1 cellular context compared by ENCODE assay signal in the genomic region with DNA sequence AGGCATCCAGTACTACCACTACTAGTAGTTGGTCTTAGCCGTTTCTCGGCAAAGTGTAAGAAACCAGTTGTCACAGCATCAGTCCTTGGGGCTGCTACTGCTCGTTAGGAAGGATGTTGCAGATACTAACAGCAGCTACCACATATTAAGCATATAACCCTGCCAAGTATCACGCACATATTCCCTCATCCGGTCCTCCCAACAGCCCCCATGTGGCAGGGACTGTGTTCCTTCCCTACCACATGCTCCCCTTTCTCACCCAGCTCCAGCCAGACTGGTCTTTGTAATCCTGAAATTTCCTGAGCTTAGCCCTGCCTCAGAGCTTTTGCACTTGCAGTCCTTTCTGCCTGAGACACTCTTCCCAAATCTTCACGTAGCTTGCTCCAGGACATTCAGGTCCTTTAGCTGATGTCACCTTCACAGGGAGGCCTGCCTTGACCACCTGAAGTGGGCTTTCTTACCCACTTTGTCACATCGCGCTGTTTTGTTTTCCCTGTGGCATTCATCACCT.
TF ChIP-seq lines count a peak whose summit lies in the region.

No MANE protein-coding gene starts in this region.

TF ChIP-seq in GM12878, 131 proteins besides CTCF, POLR2A, EP300 and RAD21:
- TF ChIP-seq, protein P1, sequence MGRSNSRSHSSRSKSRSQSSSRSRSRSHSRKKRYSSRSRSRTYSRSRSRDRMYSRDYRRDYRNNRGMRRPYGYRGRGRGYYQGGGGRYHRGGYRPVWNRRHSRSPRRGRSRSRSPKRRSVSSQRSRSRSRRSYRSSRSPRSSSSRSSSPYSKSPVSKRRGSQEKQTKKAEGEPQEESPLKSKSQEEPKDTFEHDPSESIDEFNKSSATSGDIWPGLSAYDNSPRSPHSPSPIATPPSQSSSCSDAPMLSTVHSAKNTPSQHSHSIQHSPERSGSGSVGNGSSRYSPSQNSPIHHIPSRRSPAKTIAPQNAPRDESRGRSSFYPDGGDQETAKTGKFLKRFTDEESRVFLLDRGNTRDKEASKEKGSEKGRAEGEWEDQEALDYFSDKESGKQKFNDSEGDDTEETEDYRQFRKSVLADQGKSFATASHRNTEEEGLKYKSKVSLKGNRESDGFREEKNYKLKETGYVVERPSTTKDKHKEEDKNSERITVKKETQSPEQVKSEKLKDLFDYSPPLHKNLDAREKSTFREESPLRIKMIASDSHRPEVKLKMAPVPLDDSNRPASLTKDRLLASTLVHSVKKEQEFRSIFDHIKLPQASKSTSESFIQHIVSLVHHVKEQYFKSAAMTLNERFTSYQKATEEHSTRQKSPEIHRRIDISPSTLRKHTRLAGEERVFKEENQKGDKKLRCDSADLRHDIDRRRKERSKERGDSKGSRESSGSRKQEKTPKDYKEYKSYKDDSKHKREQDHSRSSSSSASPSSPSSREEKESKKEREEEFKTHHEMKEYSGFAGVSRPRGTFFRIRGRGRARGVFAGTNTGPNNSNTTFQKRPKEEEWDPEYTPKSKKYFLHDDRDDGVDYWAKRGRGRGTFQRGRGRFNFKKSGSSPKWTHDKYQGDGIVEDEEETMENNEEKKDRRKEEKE (IDR thresholded peaks at IDR 0.05): no peak
- TF ChIP-seq SMC3 (IDR thresholded peaks at IDR 0.05; ENCODE audit: borderline replicate concordance, low read length) (no peak), NRF1 (conservative IDR thresholded peaks at IDR 0.05; ENCODE audit: low read depth, low read length) (no peak), SREBF1 (IDR thresholded peaks at IDR 0.05; ENCODE audit: low read length) (no peak), ZNF217 (IDR thresholded peaks at IDR 0.05) (no peak), SUPT20H (IDR thresholded peaks at IDR 0.05; ENCODE audit: borderline replicate concordance, control insufficient read depth, low read depth, low read length) (no peak), IRF4 (IDR thresholded peaks at IDR 0.05; ENCODE audit: low read depth, low read length) (no peak)
- TF ChIP-seq, protein P2, sequence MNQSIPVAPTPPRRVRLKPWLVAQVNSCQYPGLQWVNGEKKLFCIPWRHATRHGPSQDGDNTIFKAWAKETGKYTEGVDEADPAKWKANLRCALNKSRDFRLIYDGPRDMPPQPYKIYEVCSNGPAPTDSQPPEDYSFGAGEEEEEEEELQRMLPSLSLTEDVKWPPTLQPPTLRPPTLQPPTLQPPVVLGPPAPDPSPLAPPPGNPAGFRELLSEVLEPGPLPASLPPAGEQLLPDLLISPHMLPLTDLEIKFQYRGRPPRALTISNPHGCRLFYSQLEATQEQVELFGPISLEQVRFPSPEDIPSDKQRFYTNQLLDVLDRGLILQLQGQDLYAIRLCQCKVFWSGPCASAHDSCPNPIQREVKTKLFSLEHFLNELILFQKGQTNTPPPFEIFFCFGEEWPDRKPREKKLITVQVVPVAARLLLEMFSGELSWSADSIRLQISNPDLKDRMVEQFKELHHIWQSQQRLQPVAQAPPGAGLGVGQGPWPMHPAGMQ (IDR thresholded peaks at IDR 0.05; ENCODE audit: borderline replicate concordance): no peak
- TF ChIP-seq, protein P3, sequence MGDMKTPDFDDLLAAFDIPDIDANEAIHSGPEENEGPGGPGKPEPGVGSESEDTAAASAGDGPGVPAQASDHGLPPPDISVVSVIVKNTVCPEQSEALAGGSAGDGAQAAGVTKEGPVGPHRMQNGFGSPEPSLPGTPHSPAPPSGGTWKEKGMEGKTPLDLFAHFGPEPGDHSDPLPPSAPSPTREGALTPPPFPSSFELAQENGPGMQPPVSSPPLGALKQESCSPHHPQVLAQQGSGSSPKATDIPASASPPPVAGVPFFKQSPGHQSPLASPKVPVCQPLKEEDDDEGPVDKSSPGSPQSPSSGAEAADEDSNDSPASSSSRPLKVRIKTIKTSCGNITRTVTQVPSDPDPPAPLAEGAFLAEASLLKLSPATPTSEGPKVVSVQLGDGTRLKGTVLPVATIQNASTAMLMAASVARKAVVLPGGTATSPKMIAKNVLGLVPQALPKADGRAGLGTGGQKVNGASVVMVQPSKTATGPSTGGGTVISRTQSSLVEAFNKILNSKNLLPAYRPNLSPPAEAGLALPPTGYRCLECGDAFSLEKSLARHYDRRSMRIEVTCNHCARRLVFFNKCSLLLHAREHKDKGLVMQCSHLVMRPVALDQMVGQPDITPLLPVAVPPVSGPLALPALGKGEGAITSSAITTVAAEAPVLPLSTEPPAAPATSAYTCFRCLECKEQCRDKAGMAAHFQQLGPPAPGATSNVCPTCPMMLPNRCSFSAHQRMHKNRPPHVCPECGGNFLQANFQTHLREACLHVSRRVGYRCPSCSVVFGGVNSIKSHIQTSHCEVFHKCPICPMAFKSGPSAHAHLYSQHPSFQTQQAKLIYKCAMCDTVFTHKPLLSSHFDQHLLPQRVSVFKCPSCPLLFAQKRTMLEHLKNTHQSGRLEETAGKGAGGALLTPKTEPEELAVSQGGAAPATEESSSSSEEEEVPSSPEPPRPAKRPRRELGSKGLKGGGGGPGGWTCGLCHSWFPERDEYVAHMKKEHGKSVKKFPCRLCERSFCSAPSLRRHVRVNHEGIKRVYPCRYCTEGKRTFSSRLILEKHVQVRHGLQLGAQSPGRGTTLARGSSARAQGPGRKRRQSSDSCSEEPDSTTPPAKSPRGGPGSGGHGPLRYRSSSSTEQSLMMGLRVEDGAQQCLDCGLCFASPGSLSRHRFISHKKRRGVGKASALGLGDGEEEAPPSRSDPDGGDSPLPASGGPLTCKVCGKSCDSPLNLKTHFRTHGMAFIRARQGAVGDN (IDR thresholded peaks at IDR 0.05): no peak
